ENCODE assay signal across 10 cellular contexts in genomic region chr6:44248579-44248978, GRCh38. TPM values are rescaled to one million over a fixed set of nuclear protein-coding genes. Genes with fewer than 3 reads are reported as not detected.
DNase-seq lines count a peak whose midpoint lies in the region; FAIRE-seq and TF ChIP-seq lines count a peak whose summit lies in the region.
"Had no signal": no experiment of that assay in that cellular context is flagged by ENCODE, and none has a peak within 500 bp of the region (broad histone marks: within the 10 kb centered on the region; RNA-seq: fewer than 3 reads in every experiment).

No MANE protein-coding gene starts in this region.

- peaks cover 2% of the 10 kb centered on the region for H3K27me3 Mint-ChIP-seq in activated CD4-positive, alpha-beta T cell treated with anti-CD3 and anti-CD28 coated beads, Interleukin-2, amount 10 ng/mL, durations not matched to agents 24 days and 14 days

- H3K9me3 Mint-ChIP-seq in activated CD4-positive, alpha-beta T cell treated with anti-CD3 and anti-CD28 coated beads, Interleukin-2, amount 10 ng/mL, durations not matched to agents 24 days and 14 days, result no peaks in the 10 kb centered on the region

- no peaks in the 10 kb centered on the region for H3K27me3 ChIP-seq in adipocyte (replicated peaks; ENCODE audit: control insufficient read depth, insufficient read depth, low read length)

- H3K27ac ChIP-seq in kidney (ENCODE audit: low read depth in 2 of 2, low read length in 2 of 2) (peak overlapping the region in 1 of 2 donors; percentile 100), temporal lobe (ENCODE audit: low read depth, low read length) (peak overlapping the region; percentile 100)

- H3K4me1 Mint-ChIP-seq in activated CD4-positive, alpha-beta T cell treated with anti-CD3 and anti-CD28 coated beads, Interleukin-2, amount 10 ng/mL, durations not matched to agents 24 days and 14 days, result peaks cover 53% of the 10 kb centered on the region

- H3K36me3 ChIP-seq in adipocyte (ENCODE audit: control insufficient read depth, insufficient read depth, low read length, severe bottlenecking) (peaks cover 50% of the 10 kb centered on the region), kidney (ENCODE audit: control insufficient read depth in 1 of 2, insufficient read depth in 2 of 2, low read length in 2 of 2) (peaks cover 31 to 46% of the 10 kb centered on the region in 2 donors)

- H3K4me3 Mint-ChIP-seq in activated CD4-positive, alpha-beta T cell treated with anti-CD3 and anti-CD28 coated beads, Interleukin-2, amount 10 ng/mL, durations not matched to agents 24 days and 14 days, result peak overlapping the region; percentile 92

- H3K9me3 ChIP-seq in adipocyte (ENCODE audit: control insufficient read depth, low read length), result no peaks in the 10 kb centered on the region
- H3K9me3 ChIP-seq in kidney (ENCODE audit: control insufficient read depth in 1 of 2, low read length in 2 of 2), result no peaks in the 10 kb centered on the region

- H3K4me3 ChIP-seq in adipocyte (ENCODE audit: low read length), result peak overlapping the region; percentile 100
- peak overlapping the region; percentile 99 to 100 for H3K4me3 ChIP-seq in kidney (ENCODE audit: low read length in 2 of 2)

- H3K4me1 ChIP-seq in adipocyte (ENCODE audit: control insufficient read depth, insufficient read depth, low read length) (peaks cover 23% of the 10 kb centered on the region), kidney (ENCODE audit: control insufficient read depth in 1 of 2, insufficient read depth in 1 of 2, low read depth in 1 of 2, low read length in 2 of 2) (peaks cover 0 to 10% of the 10 kb centered on the region in 2 donors)

- no peak for TF ChIP-seq CTCF in kidney (IDR thresholded peaks at IDR 0.05; ENCODE audit: borderline replicate concordance, extremely low read depth, insufficient read depth)

- no peak for FAIRE-seq in kidney (lab: Jason Lieb, UNC)

- no peak for DNase-seq in activated CD4-positive, alpha-beta T cell treated with anti-CD3 and anti-CD28 coated beads, Interleukin-2, amount 10 ng/mL, durations not matched to agents 24 days and 14 days
- no peak for DNase-seq in activated CD4-positive, alpha-beta T cell treated with anti-CD3 and anti-CD28 coated beads, Interleukin-2, amount 50 U/mL, for 1 hour
- DNase-seq in adipocyte (ENCODE audit: low read depth) (no peak), kidney (no peak), RKO (ENCODE audit: low spot score) (no peak), AG20443 (ENCODE audit: low spot score) (no peak)
- DNase-seq in activated effector memory CD4-positive, alpha-beta T cell treated with Interleukin-2 at 50 U/mL for 16 hours, result no peak
- DNase-seq: activated CD4-positive, alpha-beta T cell treated with anti-CD3 and anti-CD28 coated beads for 48 hours; C1 segment of cervical spinal cord had no signal

- H3K27ac Mint-ChIP-seq in activated CD4-positive, alpha-beta T cell treated with anti-CD3 and anti-CD28 coated beads, Interleukin-2, amount 10 ng/mL, durations not matched to agents 24 days and 14 days, result peak overlapping the region; percentile 98

- H3K9ac ChIP-seq in adipocyte (ENCODE audit: low read length) (peak overlapping the region; percentile 100), kidney (ENCODE audit: low read length in 2 of 2) (peak overlapping the region; percentile 3 to 100)

- peaks cover 67% of the 10 kb centered on the region for H3K36me3 Mint-ChIP-seq in activated CD4-positive, alpha-beta T cell treated with anti-CD3 and anti-CD28 coated beads, Interleukin-2, amount 10 ng/mL, durations not matched to agents 24 days and 14 days (ENCODE audit: low read depth)

- intact Hi-C loops in activated CD4-positive, alpha-beta T cell treated with anti-CD3 and anti-CD28 coated beads, Interleukin-2, amount 10 ng/mL, durations not matched to agents 24 days and 14 days (cut with micrococcal nuclease), result loop anchor here (10.0 kb wide), 1 partner anchor 674 kb away; the partner anchor contains the start of genes POLH and XPO5
- intact Hi-C loops in kidney (cut with DNase I), result no loop called here

RNA-seq across cellular contexts. Expression of gene HSP90AB1, which starts 1.7 kb away (rescaled TPM):
- 2,450 and 2,479 TPM in 2 replicates for total RNA-seq in activated CD4-positive, alpha-beta T cell treated with anti-CD3 and anti-CD28 coated beads, Interleukin-2, amount 10 ng/mL, durations not matched to agents 24 days and 14 days
- 551 TPM for total RNA-seq in kidney
- polyA plus RNA-seq in kidney (ENCODE audit: insufficient read depth, low read depth, low replicate concordance), result 499 TPM
- total RNA-seq in temporal lobe, result 440 TPM

RNA-seq across cellular contexts. Expression of gene SLC35B2, which starts 8.7 kb away (rescaled TPM):
- 25.3 and 28.0 TPM in 2 replicates for total RNA-seq in activated CD4-positive, alpha-beta T cell treated with anti-CD3 and anti-CD28 coated beads, Interleukin-2, amount 10 ng/mL, durations not matched to agents 24 days and 14 days
- total RNA-seq in kidney, result 45.1 TPM
- polyA plus RNA-seq in kidney (ENCODE audit: insufficient read depth, low read depth, low replicate concordance), result 49.5 TPM
- total RNA-seq in temporal lobe, result 23.8 TPM

RNA-seq across cellular contexts. Expression of gene NFKBIE, which starts 16.8 kb away (rescaled TPM):
- 27.6 and 28.2 TPM in 2 replicates for total RNA-seq in activated CD4-positive, alpha-beta T cell treated with anti-CD3 and anti-CD28 coated beads, Interleukin-2, amount 10 ng/mL, durations not matched to agents 24 days and 14 days
- total RNA-seq in kidney (19.0 TPM), temporal lobe (8.1 TPM)
- 12.6 TPM for polyA plus RNA-seq in kidney (ENCODE audit: insufficient read depth, low read depth, low replicate concordance)

RNA-seq across cellular contexts. Expression of gene TMEM151B, which starts 21.7 kb away (rescaled TPM):
- total RNA-seq in activated CD4-positive, alpha-beta T cell treated with anti-CD3 and anti-CD28 coated beads, Interleukin-2, amount 10 ng/mL, durations not matched to agents 24 days and 14 days, result 0.07 TPM in 1 of 2 replicates, not detected in the other
- not detected for total RNA-seq in kidney
- polyA plus RNA-seq in kidney (ENCODE audit: insufficient read depth, low read depth, low replicate concordance), result not detected
- 44.5 TPM for total RNA-seq in temporal lobe

RNA-seq across cellular contexts. Expression of gene SLC29A1, which starts 25.2 kb away (rescaled TPM):
- total RNA-seq in activated CD4-positive, alpha-beta T cell treated with anti-CD3 and anti-CD28 coated beads, Interleukin-2, amount 10 ng/mL, durations not matched to agents 24 days and 14 days, result 139 and 144 TPM in 2 replicates
- total RNA-seq in kidney, result 74.6 TPM
- polyA plus RNA-seq in kidney (ENCODE audit: insufficient read depth, low read depth, low replicate concordance), result 50.1 TPM
- total RNA-seq in temporal lobe, result 5.4 TPM
